Comparison of ENCODE assay signal across 8 cellular contexts in genomic region chr7:155356323-155357105, GRCh38. TPM values are rescaled to one million over a fixed set of nuclear protein-coding genes. Genes with fewer than 3 reads are reported as not detected.
A peak's percentile ranks its signal among the peaks of the same experiment; 100 is the strongest.
DNase-seq lines count a peak whose midpoint lies in the region; ATAC-seq and TF ChIP-seq lines count a peak whose summit lies in the region.

No MANE protein-coding gene starts in this region.

- H3K9me3 Mint-ChIP-seq in neural progenitor cell = no peaks in the 10 kb centered on the region

- H3K4me3 Mint-ChIP-seq in neural progenitor cell = peak overlapping the region; percentile 48

- H3F3A ChIP-seq in neural progenitor cell (ENCODE audit: low read depth) = no peaks in the 10 kb centered on the region

- H3K79me2 ChIP-seq in neural progenitor cell (ENCODE audit: low read depth) = no peaks in the 10 kb centered on the region

- no peak overlapping the region for H3K4me2 ChIP-seq in neural progenitor cell

- H3K36me3 Mint-ChIP-seq in neural progenitor cell = no peaks in the 10 kb centered on the region

- intact Hi-C loops in body of pancreas (cut with DNase I) = no loop called here

- DNase-seq in ELF-1 (ENCODE audit: low read depth, low spot score) (peak; percentile 83), LHCN-M2 (ENCODE audit: low read depth) (peak; percentile 28), body of pancreas (peak; percentile 39 to 63 (median 50)), neural progenitor cell (ENCODE audit: low spot score) (peak; percentile 76), activated gamma-delta T cell treated with Interleukin-2 at 50 U/mL for 16 hours (no peak)

- no peaks in the 10 kb centered on the region for H3K9me3 ChIP-seq in body of pancreas
- no peaks in the 10 kb centered on the region for H3K9me3 ChIP-seq in neural progenitor cell (ENCODE audit: low read depth)

- H3K36me3 ChIP-seq in body of pancreas (replicated peaks in 1 of 2; ENCODE audit: insufficient read depth in 1 of 2, low read depth in 2 of 2) (no peaks in the 10 kb centered on the region), neural progenitor cell (no peaks in the 10 kb centered on the region)

- TF ChIP-seq CTCF in body of pancreas (IDR thresholded peaks at IDR 0.05) (peak; percentile 16 to 48 (median 37)), neural progenitor cell (IDR thresholded peaks at IDR 0.05) (peak; percentile 71)

- no peaks in the 10 kb centered on the region for H3K4me1 ChIP-seq in body of pancreas
- H3K4me1 ChIP-seq in neural progenitor cell = peaks cover 10% of the 10 kb centered on the region

- no peak overlapping the region for H3K9ac ChIP-seq in neural progenitor cell

- H3K27ac Mint-ChIP-seq in neural progenitor cell = no peak overlapping the region

- peaks cover 10% of the 10 kb centered on the region for H4K20me1 ChIP-seq in neural progenitor cell (ENCODE audit: low read depth)

- TF ChIP-seq POLR2A in body of pancreas (IDR thresholded peaks at IDR 0.05) = no peak

- no peak overlapping the region for H3K27ac ChIP-seq in body of pancreas
- no peak overlapping the region for H3K27ac ChIP-seq in neural progenitor cell

- H3K27me3 Mint-ChIP-seq in neural progenitor cell (ENCODE audit: insufficient read depth, low read depth) = peaks cover 60% of the 10 kb centered on the region

- WGBS in body of pancreas, 2 donors = 30 to 40% methylated on average over 13 to 14 of the region's 14 CpGs

- no peak for ATAC-seq in body of pancreas
- no peak for ATAC-seq in GM18511 (IDR thresholded peaks at IDR 0.05; ENCODE audit: unreplicated experiment)
- no peak for ATAC-seq in HG02588 (IDR thresholded peaks at IDR 0.05; ENCODE audit: unreplicated experiment)
- ATAC-seq in GM19397 (IDR thresholded peaks at IDR 0.05; ENCODE audit: unreplicated experiment) = no peak

- H2AFZ ChIP-seq in neural progenitor cell (replicated peaks) = no peak overlapping the region

- H3K4me3 ChIP-seq in body of pancreas = no peak overlapping the region
- no peak overlapping the region for H3K4me3 ChIP-seq in neural progenitor cell

- H3K27me3 ChIP-seq in body of pancreas (peaks cover 0 to 4% of the 10 kb centered on the region in 2 donors), neural progenitor cell (peaks cover 63% of the 10 kb centered on the region)

- peaks cover 20% of the 10 kb centered on the region for H3K4me1 Mint-ChIP-seq in neural progenitor cell

RNA-seq across cellular contexts. Expression of gene INSIG1, which starts 58.8 kb away (rescaled TPM):
- 84.6 and 105 TPM in 2 replicates for total RNA-seq in LHCN-M2 (2014; rRNA removed)
- polyA plus RNA-seq in LHCN-M2 (2012) = 63.1 TPM
- total RNA-seq in body of pancreas = 10 to 100 TPM; 47.0 to 79.8 TPM
- 94.3 and 96.2 TPM in 2 replicates for total RNA-seq in neural progenitor cell (ENCODE audit: low replicate concordance)
